Comparison of ENCODE assay signal across 11 cellular contexts in genomic region chr11:123381817-123382554, GRCh38. TPM values are rescaled to one million over a fixed set of nuclear protein-coding genes. Genes with fewer than 3 reads are reported as not detected.
DNase-seq lines count a peak whose midpoint lies in the region; ATAC-seq and TF ChIP-seq lines count a peak whose summit lies in the region.
"Had no signal": no experiment of that assay in that cellular context is flagged by ENCODE, and none has a peak within 500 bp of the region (broad histone marks: within the 10 kb centered on the region; RNA-seq: fewer than 3 reads in every experiment).

No MANE protein-coding gene starts in this region.

- no peak overlapping the region for H4K8ac ChIP-seq in mesenchymal stem cell (ENCODE audit: low read length)

- peak in 1 of 3 donors; percentile 88 for DNase-seq in CD4-positive, CD25-positive, alpha-beta regulatory T cell
- DNase-seq in activated naive CD4-positive, alpha-beta T cell treated with anti-CD3 and anti-CD28 coated beads for 36 hours, result peak; percentile 85
- DNase-seq in sigmoid colon, result no peak
- no peak for DNase-seq in NCI-H446 (lab: John Stamatoyannopoulos, UW)
- DNase-seq in hippocampal formation (lab: John Stamatoyannopoulos, UW), result no peak
- DNase-seq in mesenchymal stem cell, result no peak
- DNase-seq: amygdala had no signal

- intact Hi-C loops in activated naive CD4-positive, alpha-beta T cell treated with anti-CD3 and anti-CD28 coated beads for 36 hours (cut with micrococcal nuclease), result loop anchor here (1.0 to 5.0 kb wide), 11 partner anchors 24 to 685 kb away; partner anchors contain the start of gene HSPA8
- intact Hi-C loops in sigmoid colon (cut with DNase I), result no loop called here

- no peak overlapping the region for H4K91ac ChIP-seq in mesenchymal stem cell (ENCODE audit: low read length)

- no peak overlapping the region for H2AK5ac ChIP-seq in mesenchymal stem cell (ENCODE audit: low read length, severe bottlenecking)

- no peak for TF ChIP-seq EP300 in sigmoid colon (IDR thresholded peaks at IDR 0.05)

- no peaks in the 10 kb centered on the region for H3K27me3 ChIP-seq in CD4-positive, CD25-positive, alpha-beta regulatory T cell (ENCODE audit: control insufficient read depth, insufficient read depth, low read length)
- no peaks in the 10 kb centered on the region for H3K27me3 ChIP-seq in sigmoid colon
- peaks cover 36 to 61% of the 10 kb centered on the region in 2 experiments for H3K27me3 ChIP-seq in mesenchymal stem cell (ENCODE audit: control insufficient read depth in 1 of 2, insufficient read depth in 1 of 2, low read length in 2 of 2)

- H3K14ac ChIP-seq in mesenchymal stem cell (ENCODE audit: low read length in 2 of 2), result peak overlapping the region in 1 of 2 experiments; percentile 22

- H3K4me2 ChIP-seq in mesenchymal stem cell (ENCODE audit: low read length, poor library complexity, severe bottlenecking), result no peak overlapping the region

- no peak for TF ChIP-seq POLR2A in sigmoid colon (IDR thresholded peaks at IDR 0.05)

- no peaks in the 10 kb centered on the region for H3K27me3 Mint-ChIP-seq in CD4-positive, CD25-positive, alpha-beta regulatory T cell
- peaks cover 6% of the 10 kb centered on the region for H3K27me3 Mint-ChIP-seq in activated naive CD4-positive, alpha-beta T cell treated with anti-CD3 and anti-CD28 coated beads for 36 hours (ENCODE audit: low read depth)
- H3K27me3 Mint-ChIP-seq: B cell had no signal

- H3K36me3 ChIP-seq in CD4-positive, CD25-positive, alpha-beta regulatory T cell (ENCODE audit: control insufficient read depth, insufficient read depth, low read length), result no peaks in the 10 kb centered on the region
- H3K36me3 ChIP-seq in sigmoid colon (no peaks in the 10 kb centered on the region), mesenchymal stem cell (ENCODE audit: control insufficient read depth in 1 of 2, insufficient read depth in 2 of 2, low read depth in 1 of 2, low read length in 2 of 2) (no peaks in the 10 kb centered on the region)

- no peak overlapping the region for H3K4ac ChIP-seq in mesenchymal stem cell (ENCODE audit: low read depth in 1 of 2, low read length in 2 of 2)

- CTCF ChIA-PET in activated naive CD4-positive, alpha-beta T cell treated with anti-CD3 and anti-CD28 coated beads for 36 hours (lab: Charles Lee), result interaction anchor here (0.9 to 4.5 kb wide), 8 partner anchors 20 to 1287 kb away, joined by 3 to 35 read pairs (median 7); no protein-coding TSS in a partner anchor

- no peaks in the 10 kb centered on the region for H3K9me3 ChIP-seq in CD4-positive, CD25-positive, alpha-beta regulatory T cell (ENCODE audit: control insufficient read depth in 2 of 2, low read length in 2 of 2)
- H3K9me3 ChIP-seq in sigmoid colon, result no peaks in the 10 kb centered on the region
- no peaks in the 10 kb centered on the region for H3K9me3 ChIP-seq in mesenchymal stem cell (ENCODE audit: control insufficient read depth, low read length)

- H3K27ac ChIP-seq in CD4-positive, CD25-positive, alpha-beta regulatory T cell (ENCODE audit: insufficient read depth, low read length, poor library complexity, severe bottlenecking), result no peak overlapping the region
- H3K27ac ChIP-seq in sigmoid colon (no peak overlapping the region), mesenchymal stem cell (ENCODE audit: low read length, poor library complexity, severe bottlenecking) (no peak overlapping the region)

- H2AFZ ChIP-seq in mesenchymal stem cell (ENCODE audit: low read depth, low read length), result no peak overlapping the region

- H3K4me3 Mint-ChIP-seq in CD4-positive, CD25-positive, alpha-beta regulatory T cell, result peak overlapping the region in 3 of 4 donors; percentile 3 to 35 (median 5)
- peak overlapping the region; percentile 58 for H3K4me3 Mint-ChIP-seq in activated naive CD4-positive, alpha-beta T cell treated with anti-CD3 and anti-CD28 coated beads for 36 hours
- H3K4me3 Mint-ChIP-seq: B cell had no signal

- peaks cover 0 to 12% (median 3%) of the 10 kb centered on the region in 4 donors for H3K4me1 Mint-ChIP-seq in CD4-positive, CD25-positive, alpha-beta regulatory T cell
- H3K4me1 Mint-ChIP-seq in activated naive CD4-positive, alpha-beta T cell treated with anti-CD3 and anti-CD28 coated beads for 36 hours (ENCODE audit: low read depth), result peaks cover 18% of the 10 kb centered on the region
- H3K4me1 Mint-ChIP-seq: B cell had no signal

- no peak overlapping the region for H2BK5ac ChIP-seq in mesenchymal stem cell (ENCODE audit: low read depth, low read length, poor library complexity, severe bottlenecking)

- H3K18ac ChIP-seq in mesenchymal stem cell (ENCODE audit: low read depth in 1 of 2, low read length in 2 of 2), result no peak overlapping the region

- no peak overlapping the region for H2BK120ac ChIP-seq in mesenchymal stem cell (ENCODE audit: low read depth, low read length)

- H3K4me1 ChIP-seq in CD4-positive, CD25-positive, alpha-beta regulatory T cell (ENCODE audit: control insufficient read depth, insufficient read depth, low read length, poor library complexity, severe bottlenecking), result peaks cover 13% of the 10 kb centered on the region
- H3K4me1 ChIP-seq in sigmoid colon (no peaks in the 10 kb centered on the region), mesenchymal stem cell (ENCODE audit: control insufficient read depth, insufficient read depth, low read depth, low read length) (no peaks in the 10 kb centered on the region)

- H3K36me3 Mint-ChIP-seq in CD4-positive, CD25-positive, alpha-beta regulatory T cell, result no peaks in the 10 kb centered on the region
- no peaks in the 10 kb centered on the region for H3K36me3 Mint-ChIP-seq in activated naive CD4-positive, alpha-beta T cell treated with anti-CD3 and anti-CD28 coated beads for 36 hours (ENCODE audit: low read depth)

- H3K27ac Mint-ChIP-seq in CD4-positive, CD25-positive, alpha-beta regulatory T cell, result peak overlapping the region in 2 of 3 donors; percentile 3 to 53
- H3K27ac Mint-ChIP-seq in activated naive CD4-positive, alpha-beta T cell treated with anti-CD3 and anti-CD28 coated beads for 36 hours, result peak overlapping the region; percentile 78
- H3K27ac Mint-ChIP-seq: B cell had no signal

- H3K9me3 Mint-ChIP-seq in CD4-positive, CD25-positive, alpha-beta regulatory T cell, result no peaks in the 10 kb centered on the region
- H3K9me3 Mint-ChIP-seq in activated naive CD4-positive, alpha-beta T cell treated with anti-CD3 and anti-CD28 coated beads for 36 hours, result no peaks in the 10 kb centered on the region

- H3K9ac ChIP-seq in mesenchymal stem cell (ENCODE audit: low read length), result no peak overlapping the region

- ATAC-seq in CD4-positive, CD25-positive, alpha-beta regulatory T cell (ENCODE audit: low read depth in 2 of 2), result no peak
- ATAC-seq in GM19455 (IDR thresholded peaks at IDR 0.05; ENCODE audit: unreplicated experiment), result peak; percentile 68
- peak; percentile 76 for ATAC-seq in HG03108 (IDR thresholded peaks at IDR 0.05; ENCODE audit: unreplicated experiment)
- ATAC-seq: HCT116 had no signal

- H3K4me3 ChIP-seq in CD4-positive, CD25-positive, alpha-beta regulatory T cell (ENCODE audit: low read depth, low read length), result peak overlapping the region; percentile 3
- no peak overlapping the region for H3K4me3 ChIP-seq in sigmoid colon
- H3K4me3 ChIP-seq in mesenchymal stem cell (ENCODE audit: insufficient read depth in 1 of 2, low read depth in 1 of 2, low read length in 2 of 2), result no peak overlapping the region

- no peak for TF ChIP-seq CTCF in sigmoid colon (IDR thresholded peaks at IDR 0.05)

- WGBS in sigmoid colon, 2 donors, result 75 to 78% methylated on average over 4 of the region's 4 CpGs
- WGBS in mesenchymal stem cell, result 88% methylated on average over 4 of the region's 4 CpGs

- H3K79me1 ChIP-seq in mesenchymal stem cell (replicated peaks; ENCODE audit: low read length, poor library complexity, severe bottlenecking), result no peaks in the 10 kb centered on the region

- no peak overlapping the region for H3K23ac ChIP-seq in mesenchymal stem cell (ENCODE audit: low read length in 2 of 2)

- H2BK12ac ChIP-seq in mesenchymal stem cell (ENCODE audit: low read length in 2 of 2), result no peak overlapping the region

- H2BK15ac ChIP-seq in mesenchymal stem cell (ENCODE audit: low read depth, poor library complexity, severe bottlenecking), result no peak overlapping the region

RNA-seq across cellular contexts. Expression of gene GRAMD1B, which starts 48.1 kb away (rescaled TPM):
- 10.8 TPM for total RNA-seq in CD4-positive, CD25-positive, alpha-beta regulatory T cell
- 1 to 10 TPM; 1.7 to 5.5 (median 4.8) TPM for polyA plus RNA-seq in CD4-positive, CD25-positive, alpha-beta regulatory T cell
- total RNA-seq in activated naive CD4-positive, alpha-beta T cell treated with anti-CD3 and anti-CD28 coated beads for 36 hours, result 10 to 100 TPM; 43.7 to 47.2 TPM
- 1 to 10 TPM; 2.3 to 5.0 (median 3.8) TPM for total RNA-seq in sigmoid colon
- polyA plus RNA-seq in sigmoid colon, result 1 to 10 TPM; 1.8 to 4.9 (median 3.5) TPM
- polyA plus RNA-seq in mesenchymal stem cell (2013, experiment 1 of 2), result 1.1 TPM
- 0.97 TPM for polyA plus RNA-seq in mesenchymal stem cell (2013, experiment 2 of 2)

Comparison
In these comparisons a context has a peak if more than half of its experiments do, and no peak if none do; other contexts are left out.
1. ATAC-seq: peak in GM19455 (single experiment) and HG03108 (single experiment); none in CD4-positive, CD25-positive, alpha-beta regulatory T cell (0 of 2).